Comparison of ENCODE assay signal across 25 cellular contexts in the genomic region with DNA sequence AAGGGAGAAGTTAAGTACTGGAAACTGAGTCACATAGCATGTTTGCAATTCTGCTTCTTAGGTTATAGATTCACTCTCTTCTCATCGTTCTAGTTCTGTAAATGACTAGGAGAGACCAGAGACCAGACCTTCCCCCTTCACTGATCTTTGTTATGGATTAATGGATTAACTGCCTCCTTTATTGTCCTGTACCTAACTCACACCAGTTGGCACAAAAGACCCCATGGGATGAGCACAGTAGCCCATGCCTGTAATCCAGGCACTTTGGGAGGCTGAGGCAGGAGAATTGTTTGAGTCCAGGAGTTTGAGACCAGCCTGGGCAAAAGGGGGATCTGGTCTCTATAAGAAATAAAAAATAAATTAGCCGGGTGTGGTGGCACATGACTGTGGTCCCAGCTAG. TPM values are rescaled to one million over a fixed set of nuclear protein-coding genes. Genes with fewer than 3 reads are reported as not detected.
A peak's percentile ranks its signal among the peaks of the same experiment; 100 is the strongest.
DNase-seq lines count a peak whose midpoint lies in the region; ATAC-seq and TF ChIP-seq lines count a peak whose summit lies in the region.
"Had no signal": no experiment of that assay in that cellular context is flagged by ENCODE, and none has a peak within 500 bp of the region (broad histone marks: within the 10 kb centered on the region; RNA-seq: fewer than 3 reads in every experiment).

No MANE protein-coding gene starts in this region.

- peak overlapping the region; percentile 21 for H3K4ac ChIP-seq in trophoblast cell (ENCODE audit: low read depth, low read length)

- H3K27me3 Mint-ChIP-seq in endodermal cell (ENCODE audit: insufficient read depth), result no peaks in the 10 kb centered on the region

- no peak overlapping the region for H3K18ac ChIP-seq in trophoblast cell (ENCODE audit: low read length)

- H2BK12ac ChIP-seq in trophoblast cell (ENCODE audit: low read length), result no peak overlapping the region

- H3K27ac ChIP-seq in endodermal cell (ENCODE audit: low read depth, low read length) (no peak overlapping the region), trophoblast cell (ENCODE audit: low read depth, low read length) (no peak overlapping the region)
- H3K27ac ChIP-seq: PC-9, SJSA1 had no signal

- peak; percentile 54 to 57 for DNase-seq in HAP-1 (ENCODE audit: low spot score in 2 of 2)
- peak; percentile 56 for DNase-seq in NT2/D1 (ENCODE audit: low read depth, low spot score)
- DNase-seq in endodermal cell, result no peak
- no peak for DNase-seq in trophoblast cell
- no peak for DNase-seq in sciatic nerve (ENCODE audit: low spot score)
- DNase-seq in NCI-H1092 treated with DMSO at 0.1 percent for 48 hours (lab: John Stamatoyannopoulos, UW), result no peak
- DNase-seq: AML-193; C1 segment of cervical spinal cord; CD4-positive, alpha-beta memory T cell; COR-L47; GDM1; IMR-90; KG1; MM.1S; NCI-H1417; NCI-H1694 treated with DMSO at 0.1 percent for 48 hours; NCI-H2081; NCI-H2171; NCI-H226; NCI-H510A; NCI-H69; PC-9 had no signal

- H3K4me1 ChIP-seq in HAP-1 (peaks cover 22% of the 10 kb centered on the region), NT2/D1 (ENCODE audit: insufficient read depth, insufficient read length) (peaks cover 5% of the 10 kb centered on the region), endodermal cell (ENCODE audit: control insufficient read depth, insufficient read depth, low read length) (no peaks in the 10 kb centered on the region), trophoblast cell (ENCODE audit: control insufficient read depth in 1 of 2, insufficient read depth in 2 of 2, low read length in 2 of 2) (peaks cover 3 to 5% of the 10 kb centered on the region in 2 experiments)

- no peak overlapping the region for H3K14ac ChIP-seq in trophoblast cell (ENCODE audit: low read length)

- no peak for TF ChIP-seq CTCF in endodermal cell (conservative IDR thresholded peaks at IDR 0.05)

- no peak overlapping the region for H2AFZ ChIP-seq in trophoblast cell (ENCODE audit: insufficient read depth, low read length, poor library complexity)
- H2AFZ ChIP-seq: PC-9 had no signal

- H3K4me3 ChIP-seq in HAP-1 (no peak overlapping the region), NT2/D1 (ENCODE audit: insufficient read length, low read depth) (no peak overlapping the region), endodermal cell (ENCODE audit: low read length) (peak overlapping the region; percentile 53), trophoblast cell (ENCODE audit: low read depth, low read length) (no peak overlapping the region)
- H3K4me3 ChIP-seq: PC-9, SJSA1 had no signal

- WGBS in endodermal cell (ENCODE audit: insufficient coverage in 1 of 2, insufficient read length in 1 of 2), 2 experiments, result 80 to 93% methylated on average over 2 of the region's 2 CpGs
- no CpG with 5 or more reads among the region's 2 CpGs for WGBS in trophoblast cell (ENCODE audit: extremely low coverage, insufficient coverage, insufficient read length)

- H3K27ac Mint-ChIP-seq in endodermal cell, result no peak overlapping the region
- H3K27ac Mint-ChIP-seq: CD4-positive, alpha-beta memory T cell had no signal

- no peak overlapping the region for H2BK120ac ChIP-seq in trophoblast cell (ENCODE audit: insufficient read depth, low read length, poor library complexity)

- peaks cover under 1% of the 10 kb centered on the region for H3K79me2 ChIP-seq in trophoblast cell (ENCODE audit: control insufficient read depth, insufficient read depth, low read length, poor library complexity)

- H4K91ac ChIP-seq in trophoblast cell (ENCODE audit: low read depth, low read length), result no peak overlapping the region

- H3K9me3 ChIP-seq in HAP-1, result no peaks in the 10 kb centered on the region
- H3K9me3 ChIP-seq in NT2/D1 (ENCODE audit: insufficient read depth, low read length), result peaks cover 49% of the 10 kb centered on the region
- H3K9me3 ChIP-seq in endodermal cell (ENCODE audit: control insufficient read depth, low read length), result peaks cover 27% of the 10 kb centered on the region
- no peaks in the 10 kb centered on the region for H3K9me3 ChIP-seq in trophoblast cell (ENCODE audit: insufficient read depth, low read depth, low read length)
- H3K9me3 ChIP-seq: SJSA1 had no signal

- H3K36me3 Mint-ChIP-seq in endodermal cell (ENCODE audit: low read depth), result peaks cover 29% of the 10 kb centered on the region

- H3K4me1 Mint-ChIP-seq in endodermal cell, result peaks cover 25% of the 10 kb centered on the region

- H3K9me3 Mint-ChIP-seq in endodermal cell, result peaks cover 36% of the 10 kb centered on the region

- no peak overlapping the region for H3K9ac ChIP-seq in NT2/D1 (ENCODE audit: insufficient read length, low read depth)
- H3K9ac ChIP-seq in endodermal cell (ENCODE audit: extremely low read depth, low read length, poor library complexity, severe bottlenecking), result no peak overlapping the region
- no peak overlapping the region for H3K9ac ChIP-seq in trophoblast cell (ENCODE audit: low read length)

- H3K27me3 ChIP-seq in HAP-1 (ENCODE audit: low read depth) (no peaks in the 10 kb centered on the region), NT2/D1 (ENCODE audit: insufficient read depth, insufficient read length) (no peaks in the 10 kb centered on the region), endodermal cell (ENCODE audit: control insufficient read depth, insufficient read depth, low read length, poor library complexity, severe bottlenecking) (no peaks in the 10 kb centered on the region), trophoblast cell (ENCODE audit: insufficient read depth, low read length) (no peaks in the 10 kb centered on the region)
- H3K27me3 ChIP-seq: SJSA1 had no signal

- no peaks in the 10 kb centered on the region for H3K79me1 ChIP-seq in trophoblast cell (ENCODE audit: low read length)

- H3K23ac ChIP-seq in trophoblast cell (ENCODE audit: low read length), result no peak overlapping the region

- intact Hi-C loops in sciatic nerve (cut with DNase I), result no loop called here

- H2BK5ac ChIP-seq in trophoblast cell (ENCODE audit: low read depth, low read length, poor library complexity), result no peak overlapping the region

- ATAC-seq in sciatic nerve (no peak), HG02763 (IDR thresholded peaks at IDR 0.05; ENCODE audit: unreplicated experiment) (no peak)
- ATAC-seq: Right ventricle myocardium inferior had no signal

- H4K12ac ChIP-seq in trophoblast cell (ENCODE audit: low read depth, low read length), result no peak overlapping the region

- no peaks in the 10 kb centered on the region; the same call in 1 of the 2 replicates for H3K36me3 ChIP-seq in HAP-1 (replicated peaks)
- peaks cover 46% of the 10 kb centered on the region for H3K36me3 ChIP-seq in NT2/D1 (ENCODE audit: insufficient read depth, insufficient read length, low read length)
- peaks cover 6% of the 10 kb centered on the region for H3K36me3 ChIP-seq in endodermal cell (ENCODE audit: control insufficient read depth, insufficient read depth, low read length)
- no peaks in the 10 kb centered on the region for H3K36me3 ChIP-seq in trophoblast cell (ENCODE audit: control insufficient read depth in 1 of 2, insufficient read depth in 2 of 2, low read length in 2 of 2)

- no peak overlapping the region for H4K8ac ChIP-seq in trophoblast cell (ENCODE audit: low read depth, low read length)

- in situ Hi-C loops in HAP-1 (cut with MboI; ENCODE audit: low sequenced_read_pairs), result no loop called here

- H3K4me3 Mint-ChIP-seq in endodermal cell, result no peak overlapping the region
- H3K4me3 Mint-ChIP-seq: CD4-positive, alpha-beta memory T cell had no signal

- H3K4me2 ChIP-seq in trophoblast cell (ENCODE audit: low read length), result no peak overlapping the region
- H3K4me2 ChIP-seq: PC-9 had no signal

- H2AK5ac ChIP-seq in trophoblast cell (ENCODE audit: low read length), result no peak overlapping the region

RNA-seq across cellular contexts. Expression of a gene that starts 20.8 kb away (rescaled TPM):
- total RNA-seq in endodermal cell, result 100 to 1,000 TPM in 1 of 2 donors, 10 to 100 TPM in 1; 45.0 to 141 TPM
- 116 TPM for polyA plus RNA-seq in endodermal cell (2013, experiment 1 of 2)
- 106 TPM for polyA plus RNA-seq in endodermal cell (2013, experiment 2 of 2)
- 80.8 and 83.0 TPM in 2 replicates for polyA plus RNA-seq in trophoblast cell (2013)
- 15.2 TPM for total RNA-seq in sciatic nerve

Comparison
In these comparisons a context has a peak if more than half of its experiments do, and no peak if none do; other contexts are left out.
1. DNase-seq: peak in HAP-1 (2 of 2) and NT2/D1 (single experiment); none in endodermal cell (single experiment), trophoblast cell (0 of 2), sciatic nerve (single experiment) and NCI-H1092 treated with DMSO at 0.1 percent for 48 hours (single experiment).